20 cellular contexts compared by ENCODE assay signal in genomic region chr1:223784541-223784940, GRCh38.
"Had no signal": no experiment of that assay in that cellular context is flagged by ENCODE, and none has a peak within 500 bp of the region (broad histone marks: within the 10 kb centered on the region; RNA-seq: fewer than 3 reads in every experiment).

No MANE protein-coding gene starts in this region.

- ATAC-seq: gastroesophageal sphincter; left lobe of liver; lower lobe of right lung; naive thymus-derived CD4-positive, alpha-beta T cell; right lobe of liver had no signal

- H3K9me3 Mint-ChIP-seq: naive thymus-derived CD4-positive, alpha-beta T cell; nephron progenitor cell had no signal

- H3K4me3 ChIP-seq: dorsolateral prefrontal cortex, gastroesophageal sphincter, lower lobe of right lung, prostate gland, right lobe of liver, thyroid gland, upper lobe of left lung, uterus had no signal

- DNase-seq: cortex of kidney; dorsolateral prefrontal cortex; effector CD8-positive, alpha-beta T cell; glutamatergic neuron; islet precursor cell; lower lobe of right lung; mesendoderm; naive thymus-derived CD4-positive, alpha-beta T cell; nephron progenitor cell; right lobe of liver; stimulated activated CD4-positive, alpha-beta T cell treated with anti-CD3 and anti-CD28 coated beads, Interleukin-2, amount 100 ng/mL, for 24 hours; stimulated activated CD4-positive, alpha-beta T cell treated with anti-CD3 and anti-CD28 coated beads, Interleukin-4, amount 100 ng/mL, for 4 hours; stimulated activated naive CD4-positive, alpha-beta T cell treated with Interleukin-2 at 50 U/mL for 16 hours; thyroid gland; upper lobe of left lung; uterus had no signal

- H3K9me3 ChIP-seq: gastroesophageal sphincter, lower lobe of right lung, prostate gland, right lobe of liver, thyroid gland, upper lobe of left lung, uterus had no signal

- H3K4me3 Mint-ChIP-seq: naive thymus-derived CD4-positive, alpha-beta T cell; nephron progenitor cell had no signal

- H3K27ac ChIP-seq: lower lobe of right lung, parathyroid adenoma, right lobe of liver, thyroid gland had no signal

- H3K27me3 Mint-ChIP-seq: naive thymus-derived CD4-positive, alpha-beta T cell had no signal
